Comparison of ENCODE assay signal across 18 cellular contexts in the genomic region with DNA sequence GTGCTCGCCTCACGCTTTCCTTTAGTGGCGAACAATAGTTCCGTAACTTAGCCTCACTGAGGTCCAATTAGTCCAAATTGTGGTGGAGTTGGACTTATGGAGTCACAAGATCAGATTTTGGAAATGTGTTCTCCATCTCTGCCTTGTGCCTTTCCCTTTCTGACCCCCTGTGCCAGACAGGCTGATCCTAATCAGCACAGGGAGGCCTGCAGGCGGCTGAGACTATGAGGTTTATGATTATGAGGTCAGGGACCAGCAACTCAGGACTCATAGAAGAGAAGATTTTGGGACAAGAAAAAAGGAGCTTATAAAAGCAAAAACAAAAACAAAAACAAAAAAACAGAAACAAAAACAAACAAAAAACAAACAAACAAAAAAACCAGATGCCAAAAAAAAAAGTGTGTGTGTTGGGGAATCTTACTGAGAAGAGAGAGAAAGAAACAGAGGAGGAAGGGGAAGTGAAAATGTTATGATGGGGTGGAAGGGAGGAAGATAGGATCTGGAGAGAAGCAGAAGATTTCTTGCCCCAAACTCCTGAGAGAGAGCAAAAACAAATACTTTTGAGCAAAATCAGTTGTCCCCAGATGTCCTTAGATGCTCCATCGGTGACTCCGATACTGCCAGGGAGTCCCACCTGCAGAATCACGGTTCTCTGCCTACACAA.
"Had no signal": no experiment of that assay in that cellular context is flagged by ENCODE, and none has a peak within 500 bp of the region (broad histone marks: within the 10 kb centered on the region; RNA-seq: fewer than 3 reads in every experiment).

No MANE protein-coding gene starts in this region.

- H3K36me3 ChIP-seq: colonic mucosa, heart left ventricle, right atrium auricular region, stomach, thoracic aorta had no signal

- H3K9me3 ChIP-seq: colonic mucosa, heart left ventricle, right atrium auricular region, stomach, thoracic aorta had no signal

- H3K27me3 Mint-ChIP-seq: activated naive CD8-positive, alpha-beta T cell treated with anti-CD3 and anti-CD28 coated beads, Interleukin-2, amount 10 ng/mL, durations not matched to agents 7 days and 5 days had no signal

- H3K27me3 ChIP-seq: colonic mucosa, heart left ventricle, right atrium auricular region had no signal

- H3K27ac Mint-ChIP-seq: activated naive CD8-positive, alpha-beta T cell treated with anti-CD3 and anti-CD28 coated beads, Interleukin-2, amount 10 ng/mL, durations not matched to agents 7 days and 5 days; activated T-cell treated with anti-CD3 and anti-CD28 coated beads, Interleukin-2, amount 50 U/mL, for 24 hours had no signal

- H3K27ac ChIP-seq: colonic mucosa, heart left ventricle, right atrium auricular region, skin epidermis, stomach, thoracic aorta had no signal

- H3K4me3 ChIP-seq: colonic mucosa, heart left ventricle, right atrium auricular region, skin epidermis, stomach, thoracic aorta had no signal

- ATAC-seq: heart left ventricle; naive thymus-derived CD4-positive, alpha-beta T cell had no signal

- H3K4me3 Mint-ChIP-seq: activated naive CD8-positive, alpha-beta T cell treated with anti-CD3 and anti-CD28 coated beads, Interleukin-2, amount 10 ng/mL, durations not matched to agents 7 days and 5 days; activated T-cell treated with anti-CD3 and anti-CD28 coated beads, Interleukin-2, amount 50 U/mL, for 24 hours; naive thymus-derived CD4-positive, alpha-beta T cell had no signal

- FAIRE-seq: islet of Langerhans had no signal

- H3K9me3 Mint-ChIP-seq: activated naive CD8-positive, alpha-beta T cell treated with anti-CD3 and anti-CD28 coated beads, Interleukin-2, amount 10 ng/mL, durations not matched to agents 7 days and 5 days; activated T-cell treated with anti-CD3 and anti-CD28 coated beads, Interleukin-2, amount 50 U/mL, for 24 hours; naive thymus-derived CD4-positive, alpha-beta T cell had no signal

- DNase-seq: activated CD4-positive, alpha-beta T cell treated with anti-CD3 and anti-CD28 coated beads, Interleukin-2, amount 50 U/mL, for 4 hours; activated gamma-delta T cell treated with Interleukin-2 at 50 U/mL for 16 hours; activated naive CD8-positive, alpha-beta T cell treated with anti-CD3 and anti-CD28 coated beads, Interleukin-2, amount 10 ng/mL, durations not matched to agents 7 days and 5 days; activated T-cell treated with anti-CD3 and anti-CD28 coated beads, Interleukin-2, amount 50 U/mL, for 24 hours; aorta; caudate nucleus; colonic mucosa; effector CD4-positive, alpha-beta T cell; foreskin melanocyte; heart left ventricle; naive thymus-derived CD4-positive, alpha-beta T cell; nucleus accumbens; stimulated activated CD4-positive, alpha-beta T cell treated with anti-CD3 and anti-CD28 coated beads, Interleukin-4, amount 100 ng/mL, for 4 hours; stomach had no signal
